8 cellular contexts compared by ENCODE assay signal in the genomic region with DNA sequence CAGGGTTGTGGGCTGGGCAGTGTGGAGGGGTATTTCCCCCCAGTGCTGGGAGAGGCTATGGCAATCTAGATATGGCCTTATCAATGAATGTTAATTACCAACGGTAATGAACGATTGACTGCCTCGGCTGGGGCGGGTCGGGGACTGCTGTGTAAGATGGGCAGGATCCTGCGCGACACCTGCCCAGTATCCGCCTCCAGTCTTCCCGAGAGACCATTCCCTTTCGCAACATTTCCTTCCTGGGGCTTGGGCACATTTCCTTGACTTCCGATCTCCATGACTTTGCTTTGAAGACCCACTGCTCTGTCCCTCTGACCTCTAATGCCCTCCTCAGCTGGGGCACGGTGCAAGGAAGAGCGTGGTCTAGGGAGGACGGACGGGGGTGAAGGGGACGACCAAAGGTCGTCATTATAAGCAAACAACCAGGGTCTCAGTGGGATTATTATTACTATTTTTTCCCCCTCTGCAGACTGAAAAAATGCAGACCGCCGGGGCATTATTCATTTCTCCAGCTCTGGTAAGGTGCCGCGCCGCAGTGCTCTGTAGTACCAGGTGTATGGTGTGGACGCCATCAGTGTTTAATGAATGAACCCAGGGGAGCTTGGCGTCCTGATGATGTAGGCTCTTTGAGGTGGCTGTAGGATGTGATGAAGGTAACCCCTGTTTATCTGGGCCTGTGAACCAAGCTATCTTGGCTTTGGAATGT. TPM values are rescaled to one million over a fixed set of nuclear protein-coding genes. Genes with fewer than 3 reads are reported as not detected.
A peak's percentile ranks its signal among the peaks of the same experiment; 100 is the strongest.
DNase-seq lines count a peak whose midpoint lies in the region; TF ChIP-seq lines count a peak whose summit lies in the region.

No MANE protein-coding gene starts in this region.

- H3K27ac ChIP-seq in HUES64 (ENCODE audit: low read depth, low read length): peak overlapping the region; percentile 57; the same call in 1 of the 2 replicates

- CTCF ChIA-PET in MCF 10A (lab: Yijun Ruan, JAX): interaction anchor here (0.5 to 2.3 kb wide), 12 partner anchors 9 to 1029 kb away, joined by 3 to 9 read pairs (median 4); no protein-coding TSS in a partner anchor

- H3K4me1 Mint-ChIP-seq in CD14-positive monocyte (peaks cover 20% of the 10 kb centered on the region), MCF 10A (ENCODE audit: insufficient read depth, unreplicated experiment) (no peaks in the 10 kb centered on the region)

- TF ChIP-seq CTCF in CD14-positive monocyte (IDR thresholded peaks at IDR 0.05): no peak
- TF ChIP-seq CTCF in MCF 10A (IDR thresholded peaks at IDR 0.05; ENCODE audit: unreplicated experiment): no peak

- H3K4me1 ChIP-seq in HUES64 (ENCODE audit: insufficient read depth, low read length): peaks cover 5% of the 10 kb centered on the region; the same call in 1 of the 2 replicates
- H3K4me1 ChIP-seq in mononuclear cell (ENCODE audit: insufficient read depth, low read length): peaks cover 21% of the 10 kb centered on the region

- H3K4me3 Mint-ChIP-seq in CD14-positive monocyte: peak overlapping the region; percentile 94 to 100
- H3K4me3 Mint-ChIP-seq in MCF 10A (ENCODE audit: unreplicated experiment): peak overlapping the region; percentile 99

- H3K9me3 Mint-ChIP-seq in CD14-positive monocyte: peaks cover 0 to 2% (median 0%) of the 10 kb centered on the region in 7 donors
- H3K9me3 Mint-ChIP-seq in MCF 10A (ENCODE audit: unreplicated experiment): no peaks in the 10 kb centered on the region

- peaks cover 31% of the 10 kb centered on the region for H3K36me3 ChIP-seq in HUES64 (ENCODE audit: insufficient read depth, low read length)

- H3K4me3 ChIP-seq in HUES64 (ENCODE audit: low read length): peak overlapping the region; percentile 82
- peak overlapping the region; percentile 47 for H3K4me3 ChIP-seq in mononuclear cell (ENCODE audit: low read length)

- H3K27me3 ChIP-seq in HUES64 (ENCODE audit: insufficient read depth, low read length) (no peaks in the 10 kb centered on the region), mononuclear cell (ENCODE audit: insufficient read depth, low read length) (no peaks in the 10 kb centered on the region)

- BruUV-seq in MCF 10A (replicated peaks; lab: Mats Ljungman, UMichigan): TSS peak; percentile 56

- intact Hi-C loops in CD14-positive monocyte (cut with micrococcal nuclease): loop anchor here in 1 of 2 donors (1.0 to 5.0 kb wide), 3 partner anchors 16 to 61 kb away; a partner anchor contains a TSS
- intact Hi-C loops in MCF 10A (cut with micrococcal nuclease): loop anchor here (1.0 kb wide), 2 partner anchors 15 to 139 kb away; a partner anchor contains a TSS

- WGBS in HUES64: 2% methylated on average over 21 of the region's 24 CpGs

- peak overlapping the region; percentile 76 for H3K9ac ChIP-seq in HUES64 (ENCODE audit: low read depth, low read length)

- POLR2A ChIA-PET in MCF 10A (lab: Yijun Ruan, JAX): interaction anchor here (0.5 to 5.5 kb wide), 32 partner anchors 9 to 1244 kb away, joined by 3 to 155 read pairs (median 4); a partner anchor contains a TSS

- no peak for DNase-seq in CD14-positive monocyte (ENCODE audit: low spot score)
- no peak for DNase-seq in MCF 10A (ENCODE audit: unreplicated experiment)
- no peak for DNase-seq in SKM-1 treated with dmso at 0.1 percent for 144 hours (lab: John Stamatoyannopoulos, UW; ENCODE audit: unreplicated experiment)
- DNase-seq in retina: no peak
- DNase-seq in cerebellar cortex (ENCODE audit: low spot score): no peak
- DNase-seq in superior temporal gyrus (ENCODE audit: extremely low spot score): no peak

- no peaks in the 10 kb centered on the region for H3K9me3 ChIP-seq in HUES64 (ENCODE audit: insufficient read depth, low read depth, low read length)
- no peaks in the 10 kb centered on the region for H3K9me3 ChIP-seq in mononuclear cell (ENCODE audit: low read depth, low read length)

- H3K27me3 Mint-ChIP-seq in CD14-positive monocyte (ENCODE audit: low read depth in 3 of 3) (peaks cover 0 to 4% (median 2%) of the 10 kb centered on the region in 3 donors), MCF 10A (ENCODE audit: insufficient read depth, unreplicated experiment) (no peaks in the 10 kb centered on the region)

- peak overlapping the region; percentile 93 to 99 (median 95) for H3K27ac Mint-ChIP-seq in CD14-positive monocyte
- H3K27ac Mint-ChIP-seq in MCF 10A (ENCODE audit: low read depth, unreplicated experiment): peak overlapping the region; percentile 95

- H3K36me3 Mint-ChIP-seq in CD14-positive monocyte: peaks cover 19 to 26% of the 10 kb centered on the region in 2 donors
- peaks cover 33% of the 10 kb centered on the region for H3K36me3 Mint-ChIP-seq in MCF 10A (ENCODE audit: insufficient read depth, unreplicated experiment)

RNA-seq across cellular contexts. Expression of a gene that starts 0.5 kb away (rescaled TPM):
- polyA plus RNA-seq in CD14-positive monocyte: 100 to 1,000 TPM; 118 to 161 TPM
- polyA plus RNA-seq in HUES64 (2013, experiment 1 of 2): 144 TPM
- 152 TPM for polyA plus RNA-seq in HUES64 (2013, experiment 2 of 2)
- 149 and 150 TPM in 2 replicates for total RNA-seq in MCF 10A (2022)
- total RNA-seq in mononuclear cell: 16.5 TPM

RNA-seq across cellular contexts. Expression of a gene that starts 15.1 kb away (rescaled TPM):
- polyA plus RNA-seq in CD14-positive monocyte: 10 to 100 TPM; 35.8 to 44.7 TPM
- 54.4 TPM for polyA plus RNA-seq in HUES64 (2013, experiment 1 of 2)
- polyA plus RNA-seq in HUES64 (2013, experiment 2 of 2): 50.0 TPM
- total RNA-seq in MCF 10A (2022) (106 and 115 TPM in 2 replicates), mononuclear cell (46.1 TPM)

RNA-seq across cellular contexts. Expression of a gene that starts 51.5 kb away (rescaled TPM):
- polyA plus RNA-seq in CD14-positive monocyte: 100 to 1,000 TPM; 145 to 162 TPM
- 105 TPM for polyA plus RNA-seq in HUES64 (2013, experiment 1 of 2)
- 125 TPM for polyA plus RNA-seq in HUES64 (2013, experiment 2 of 2)
- 156 and 184 TPM in 2 replicates for total RNA-seq in MCF 10A (2022)
- 31.4 TPM for total RNA-seq in mononuclear cell
